In the genomic region with DNA sequence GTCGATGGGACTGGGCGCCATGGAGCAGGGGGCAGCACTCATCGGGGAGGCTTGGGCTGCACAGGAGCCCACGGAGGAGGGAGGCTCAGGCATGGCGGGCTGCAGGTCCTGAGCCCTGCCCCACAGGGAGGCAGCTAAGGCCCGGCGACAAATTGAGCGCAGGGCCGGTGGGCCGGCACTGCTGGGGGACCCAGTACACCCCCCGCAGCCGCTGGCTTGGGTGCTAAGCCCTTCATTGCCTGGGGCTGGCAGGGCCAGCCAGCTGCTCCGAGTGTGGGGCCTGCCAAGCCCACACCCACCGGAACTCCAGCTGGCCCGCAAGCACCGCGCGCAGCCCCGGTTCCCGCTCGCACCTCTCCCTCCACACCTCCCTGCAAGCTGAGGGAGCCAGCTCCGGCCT, we compare ENCODE assay signal across 15 cellular contexts. TPM values are rescaled to one million over a fixed set of nuclear protein-coding genes. Genes with fewer than 3 reads are reported as not detected.
"Had no signal": no experiment of that assay in that cellular context is flagged by ENCODE, and none has a peak within 500 bp of the region (broad histone marks: within the 10 kb centered on the region; RNA-seq: fewer than 3 reads in every experiment).

No MANE protein-coding gene starts in this region.

RNA-seq across cellular contexts. Expression of a gene that starts 17.9 kb away (rescaled TPM):
- total RNA-seq: stomach, subcutaneous adipose tissue, suprapubic skin, temporal lobe, testis, thoracic aorta, thyroid gland, tibial nerve, transverse colon, upper lobe of left lung, upper lobe of right lung, ureter, urinary bladder, uterus, vagina had no signal
- polyA plus RNA-seq: stomach, urinary bladder had no signal
